In the genomic region with DNA sequence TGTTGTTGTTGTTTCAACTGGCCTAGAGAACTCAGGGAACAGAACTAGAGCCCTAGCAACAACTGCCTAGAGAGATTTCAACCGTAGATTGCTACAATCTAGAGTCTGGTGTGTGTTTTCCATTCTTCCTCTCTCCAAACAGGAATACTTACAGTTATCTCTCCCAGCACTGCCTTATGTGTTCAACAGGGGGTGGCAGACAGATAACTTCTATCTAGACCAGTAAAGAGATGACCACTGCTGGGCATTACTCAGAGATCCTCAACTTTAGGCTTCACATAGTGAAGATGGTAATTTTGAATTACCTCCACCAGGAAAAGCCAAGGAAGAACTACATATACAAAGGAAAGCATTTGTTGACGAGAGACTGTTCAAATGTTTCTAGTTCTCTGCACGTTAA, we compare ENCODE assay signal across 18 cellular contexts.
"Had no signal": no experiment of that assay in that cellular context is flagged by ENCODE, and none has a peak within 500 bp of the region (broad histone marks: within the 10 kb centered on the region; RNA-seq: fewer than 3 reads in every experiment).

No MANE protein-coding gene starts in this region.

- H3K9me3 ChIP-seq: colonic mucosa, gastrocnemius medialis, left ventricle myocardium inferior, thoracic aorta, uterus had no signal

- DNase-seq: activated CD4-positive, alpha-beta memory T cell treated with anti-CD3 and anti-CD28 coated beads for 36 hours; activated CD4-positive, alpha-beta T cell treated with anti-CD3 and anti-CD28 coated beads for 1 hour; activated CD8-positive, alpha-beta memory T cell treated with anti-CD3 and anti-CD28 coated beads, Interleukin-2, amount 50 U/mL, for 48 hours; activated naive CD4-positive, alpha-beta T cell treated with Interleukin-2 at 50 U/mL for 16 hours; colonic mucosa; effector CD4-positive, alpha-beta T cell; gastrocnemius medialis; kidney; left ventricle myocardium inferior; stimulated activated CD4-positive, alpha-beta T cell treated with anti-CD3 and anti-CD28 coated beads, Interleukin-2, amount 100 ng/mL, for 48 hours; stimulated activated CD8-positive, alpha-beta memory T cell treated with anti-CD3 and anti-CD28 coated beads, Interleukin-4, amount 100 ng/mL, for 48 hours; uterus had no signal

- H3K36me3 ChIP-seq: colonic mucosa, gastrocnemius medialis, thoracic aorta, uterus had no signal

- H3K27me3 ChIP-seq: colonic mucosa, gastrocnemius medialis, uterus had no signal

- H3K27me3 Mint-ChIP-seq: activated CD4-positive, alpha-beta memory T cell treated with anti-CD3 and anti-CD28 coated beads for 36 hours; memory B cell; stimulated activated naive CD8-positive, alpha-beta T cell treated with anti-CD3 and anti-CD28 coated beads, Interleukin-15, Interleukin-2, amounts not matched to agents 100 ng/mL and 50 ng/mL, for 24 hours had no signal

- H3K36me3 Mint-ChIP-seq: activated CD4-positive, alpha-beta memory T cell treated with anti-CD3 and anti-CD28 coated beads for 36 hours had no signal

- H3K9me3 Mint-ChIP-seq: activated CD4-positive, alpha-beta memory T cell treated with anti-CD3 and anti-CD28 coated beads for 36 hours; activated T-helper 1 cell treated with anti-CD3 and anti-CD28 coated beads, Interleukin-12 subunit alpha, Interleukin-12 subunit beta, Interleukin-2, Interleukin-4 antibody, amounts not matched to agents 30 ng/mL and 10 ng/mL and 1 ng/mL, durations not matched to agents 14 hours and 24 hours and 36 hours; memory B cell; nephron; stimulated activated naive CD8-positive, alpha-beta T cell treated with anti-CD3 and anti-CD28 coated beads, Interleukin-15, Interleukin-2, amounts not matched to agents 100 ng/mL and 50 ng/mL, for 24 hours; T-helper 2 cell treated with Interferon-gamma antibody and Interleukin-4, amounts not matched to agents 5 μg/mL and 100 μg/mL, for 36 hours had no signal

- H3K4me1 ChIP-seq: colonic mucosa, uterus had no signal

- H3K27ac ChIP-seq: colonic mucosa, gastrocnemius medialis, left ventricle myocardium inferior, uterus had no signal

- H3K27ac Mint-ChIP-seq: activated CD4-positive, alpha-beta memory T cell treated with anti-CD3 and anti-CD28 coated beads for 36 hours; activated T-helper 1 cell treated with anti-CD3 and anti-CD28 coated beads, Interleukin-12 subunit alpha, Interleukin-12 subunit beta, Interleukin-2, Interleukin-4 antibody, amounts not matched to agents 30 ng/mL and 10 ng/mL and 1 ng/mL, durations not matched to agents 14 hours and 24 hours and 36 hours; memory B cell; nephron; stimulated activated naive CD8-positive, alpha-beta T cell treated with anti-CD3 and anti-CD28 coated beads, Interleukin-15, Interleukin-2, amounts not matched to agents 100 ng/mL and 50 ng/mL, for 24 hours; T-helper 2 cell treated with Interferon-gamma antibody and Interleukin-4, amounts not matched to agents 5 μg/mL and 100 μg/mL, for 36 hours had no signal

- H3K4me3 Mint-ChIP-seq: activated CD4-positive, alpha-beta memory T cell treated with anti-CD3 and anti-CD28 coated beads for 36 hours; activated T-helper 1 cell treated with anti-CD3 and anti-CD28 coated beads, Interleukin-12 subunit alpha, Interleukin-12 subunit beta, Interleukin-2, Interleukin-4 antibody, amounts not matched to agents 30 ng/mL and 10 ng/mL and 1 ng/mL, durations not matched to agents 14 hours and 24 hours and 36 hours; memory B cell; stimulated activated naive CD8-positive, alpha-beta T cell treated with anti-CD3 and anti-CD28 coated beads, Interleukin-15, Interleukin-2, amounts not matched to agents 100 ng/mL and 50 ng/mL, for 24 hours; T-helper 2 cell treated with Interferon-gamma antibody and Interleukin-4, amounts not matched to agents 5 μg/mL and 100 μg/mL, for 36 hours had no signal

- H3K4me3 ChIP-seq: colonic mucosa, gastrocnemius medialis, left ventricle myocardium inferior, thoracic aorta, uterus had no signal
